12 cellular contexts compared by ENCODE assay signal in genomic region chr3:187735837-187736236, GRCh38. TPM values are rescaled to one million over a fixed set of nuclear protein-coding genes. Genes with fewer than 3 reads are reported as not detected.
DNase-seq lines count a peak whose midpoint lies in the region; ATAC-seq and TF ChIP-seq lines count a peak whose summit lies in the region.
"Had no signal": no experiment of that assay in that cellular context is flagged by ENCODE, and none has a peak within 500 bp of the region (broad histone marks: within the 10 kb centered on the region; RNA-seq: fewer than 3 reads in every experiment).

No MANE protein-coding gene starts in this region.

- H3K27ac Mint-ChIP-seq in CD8-positive, alpha-beta T cell: peak overlapping the region; percentile 38
- H3K27ac Mint-ChIP-seq in endothelial cell (ENCODE audit: unreplicated experiment): no peak overlapping the region

- H3K9me3 ChIP-seq in CD8-positive, alpha-beta T cell (ENCODE audit: low read length): no peaks in the 10 kb centered on the region
- H3K9me3 ChIP-seq in right cardiac atrium (ENCODE audit: control insufficient read depth, low read length) (no peaks in the 10 kb centered on the region), gastrocnemius medialis (no peaks in the 10 kb centered on the region)

- 34% methylated on average over 3 of the region's 3 CpGs for WGBS in right cardiac atrium

- intact Hi-C loops in CD8-positive, alpha-beta T cell (cut with DNase I, micrococcal nuclease): no loop called here
- intact Hi-C loops in right cardiac atrium (cut with DNase I): loop anchor here in 2 of 4 donors (10.0 kb wide), 2 partner anchors 1409 to 1499 kb away; no protein-coding TSS in a partner anchor
- intact Hi-C loops in gastrocnemius medialis (cut with DNase I; ENCODE audit: low total_unique reads): loop anchor here (5.0 kb wide), 2 partner anchors 946 to 1406 kb away; no protein-coding TSS in a partner anchor

- TF ChIP-seq CTCF in CD8-positive, alpha-beta T cell (IDR thresholded peaks at IDR 0.05): no peak
- TF ChIP-seq CTCF in gastrocnemius medialis (IDR thresholded peaks at IDR 0.05 in 4 of 5, conservative IDR thresholded peaks at IDR 0.05 in 1 of 5) (no peak), endothelial cell (IDR thresholded peaks at IDR 0.05; ENCODE audit: unreplicated experiment) (no peak)

- H3K4me1 Mint-ChIP-seq in CD8-positive, alpha-beta T cell (ENCODE audit: low read depth): peaks cover 28% of the 10 kb centered on the region
- peaks cover 34% of the 10 kb centered on the region for H3K4me1 Mint-ChIP-seq in endothelial cell (ENCODE audit: unreplicated experiment)

- peaks cover 8% of the 10 kb centered on the region for H3K4me1 ChIP-seq in CD8-positive, alpha-beta T cell (ENCODE audit: insufficient read depth, low read length)
- H3K4me1 ChIP-seq in right cardiac atrium (ENCODE audit: control insufficient read depth, insufficient read depth, low read length) (peaks cover 6% of the 10 kb centered on the region), gastrocnemius medialis (peaks cover 55 to 56% of the 10 kb centered on the region in 2 donors)

- POLR2A ChIA-PET in CD8-positive, alpha-beta T cell (lab: Charles Lee): no interaction called here

- H3K36me3 Mint-ChIP-seq in CD8-positive, alpha-beta T cell: peaks cover 31% of the 10 kb centered on the region
- peaks cover 7% of the 10 kb centered on the region for H3K36me3 Mint-ChIP-seq in endothelial cell (ENCODE audit: low read depth, unreplicated experiment)

- H3K36me3 ChIP-seq in CD8-positive, alpha-beta T cell (ENCODE audit: insufficient read depth, low read length): no peaks in the 10 kb centered on the region
- H3K36me3 ChIP-seq in gastrocnemius medialis: peaks cover 0 to 49% of the 10 kb centered on the region in 2 donors

- in situ Hi-C loops in gastrocnemius medialis (cut with MboI; ENCODE audit: low sequenced_read_pairs in 4 of 4): loop anchor here (10.0 to 25.0 kb wide), 9 partner anchors 476 to 1219 kb away; no protein-coding TSS in a partner anchor

- no peaks in the 10 kb centered on the region for H3K9me3 Mint-ChIP-seq in CD8-positive, alpha-beta T cell
- no peaks in the 10 kb centered on the region for H3K9me3 Mint-ChIP-seq in endothelial cell (ENCODE audit: unreplicated experiment)

- no peaks in the 10 kb centered on the region for H3K27me3 ChIP-seq in CD8-positive, alpha-beta T cell (ENCODE audit: insufficient read depth, low read length)
- no peaks in the 10 kb centered on the region for H3K27me3 ChIP-seq in right cardiac atrium (ENCODE audit: control insufficient read depth, insufficient read depth)
- no peaks in the 10 kb centered on the region for H3K27me3 ChIP-seq in gastrocnemius medialis

- DNase-seq in CD8-positive, alpha-beta T cell: no peak
- DNase-seq in RPMI7951 (ENCODE audit: low read depth) (peak; percentile 29), right cardiac atrium (no peak), gastrocnemius medialis (peak; percentile 47 to 78), endothelial cell (ENCODE audit: low spot score) (no peak), OCI-M1 (lab: John Stamatoyannopoulos, UW) (no peak)
- DNase-seq: MM.1S, NCI-H524 had no signal

- no peaks in the 10 kb centered on the region for H3K27me3 Mint-ChIP-seq in CD8-positive, alpha-beta T cell (ENCODE audit: low read depth)
- H3K27me3 Mint-ChIP-seq in endothelial cell (ENCODE audit: unreplicated experiment): peaks cover 1% of the 10 kb centered on the region

- TF ChIP-seq POLR2A in gastrocnemius medialis (IDR thresholded peaks at IDR 0.05): no peak

- H3K4me3 ChIP-seq in CD8-positive, alpha-beta T cell (ENCODE audit: low read depth, low read length): no peak overlapping the region
- H3K4me3 ChIP-seq in right cardiac atrium (ENCODE audit: low read length) (no peak overlapping the region), gastrocnemius medialis (peak overlapping the region; percentile 70 to 94 (median 88))

- no peak for ATAC-seq in CD8-positive, alpha-beta T cell
- ATAC-seq in right cardiac atrium: no peak
- ATAC-seq in gastrocnemius medialis: peak; percentile 2 to 24
- no peak for ATAC-seq in GM18870 (IDR thresholded peaks at IDR 0.05; ENCODE audit: unreplicated experiment)
- no peak for ATAC-seq in GM18858 (IDR thresholded peaks at IDR 0.05; ENCODE audit: unreplicated experiment)

- CTCF ChIA-PET in CD8-positive, alpha-beta T cell (lab: Charles Lee): interaction anchor here (0.6 to 10.2 kb wide), 6 partner anchors 418 to 1405 kb away, joined by 3 to 425 read pairs (median 85); no protein-coding TSS in a partner anchor

- H3K27ac ChIP-seq in CD8-positive, alpha-beta T cell (ENCODE audit: low read depth, low read length): no peak overlapping the region
- peak overlapping the region; percentile 95 for H3K27ac ChIP-seq in right cardiac atrium (ENCODE audit: low read length)
- peak overlapping the region; percentile 95 to 100 (median 98) for H3K27ac ChIP-seq in gastrocnemius medialis

- no peak overlapping the region for H3K4me3 Mint-ChIP-seq in CD8-positive, alpha-beta T cell
- H3K4me3 Mint-ChIP-seq in endothelial cell (ENCODE audit: unreplicated experiment): no peak overlapping the region

RNA-seq across cellular contexts. Expression of gene BCL6, which starts 9.4 kb away (rescaled TPM):
- total RNA-seq in CD8-positive, alpha-beta T cell: 10 to 100 TPM; 89.2 to 93.1 TPM
- total RNA-seq in RPMI7951 (2014; rRNA removed; shearing (Covaris generic)): 5.8 and 10.1 TPM in 2 replicates
- total RNA-seq in right cardiac atrium: 10 to 100 TPM; 70.0 to 77.3 (median 71.4) TPM
- 45.8 TPM for polyA plus RNA-seq in right cardiac atrium
- total RNA-seq in gastrocnemius medialis: 100 to 1,000 TPM; 223 to 363 (median 292) TPM
- 7.6 TPM for total RNA-seq in endothelial cell (ENCODE audit: unreplicated experiment)

RNA-seq across cellular contexts. Expression of gene RTP2, which starts 33.5 kb away (rescaled TPM):
- total RNA-seq in CD8-positive, alpha-beta T cell: not detected
- not detected in 2 replicates for total RNA-seq in RPMI7951 (2014; rRNA removed; shearing (Covaris generic))
- not detected for total RNA-seq in right cardiac atrium
- not detected for polyA plus RNA-seq in right cardiac atrium
- 1 to 10 TPM in 3 of 4 donors, not detected in 1; 1.9 to 3.1 (median 2.3) TPM for total RNA-seq in gastrocnemius medialis
- not detected for total RNA-seq in endothelial cell (ENCODE audit: unreplicated experiment)
- total RNA-seq: pulmonary artery endothelial cell; T-helper 2 cell treated with Interferon-gamma antibody and Interleukin-4, amounts not matched to agents 100 ng/mL and 5 ng/mL, for 36 hours had no signal

Comparison
In these comparisons a context has a peak if more than half of its experiments do, and no peak if none do; other contexts are left out.
1. ATAC-seq: peak in gastrocnemius medialis (2 of 2); none in CD8-positive, alpha-beta T cell (single experiment), right cardiac atrium (0 of 2), GM18870 (single experiment) and GM18858 (single experiment).
2. DNase-seq: peak in RPMI7951 (single experiment) and gastrocnemius medialis (2 of 2); none in CD8-positive, alpha-beta T cell (0 of 7), right cardiac atrium (0 of 3), endothelial cell (single experiment) and OCI-M1 (single experiment).
3. H3K4me3 ChIP-seq: peak in gastrocnemius medialis (4 of 4); none in CD8-positive, alpha-beta T cell (single experiment) and right cardiac atrium (single experiment).